In the genomic region with DNA sequence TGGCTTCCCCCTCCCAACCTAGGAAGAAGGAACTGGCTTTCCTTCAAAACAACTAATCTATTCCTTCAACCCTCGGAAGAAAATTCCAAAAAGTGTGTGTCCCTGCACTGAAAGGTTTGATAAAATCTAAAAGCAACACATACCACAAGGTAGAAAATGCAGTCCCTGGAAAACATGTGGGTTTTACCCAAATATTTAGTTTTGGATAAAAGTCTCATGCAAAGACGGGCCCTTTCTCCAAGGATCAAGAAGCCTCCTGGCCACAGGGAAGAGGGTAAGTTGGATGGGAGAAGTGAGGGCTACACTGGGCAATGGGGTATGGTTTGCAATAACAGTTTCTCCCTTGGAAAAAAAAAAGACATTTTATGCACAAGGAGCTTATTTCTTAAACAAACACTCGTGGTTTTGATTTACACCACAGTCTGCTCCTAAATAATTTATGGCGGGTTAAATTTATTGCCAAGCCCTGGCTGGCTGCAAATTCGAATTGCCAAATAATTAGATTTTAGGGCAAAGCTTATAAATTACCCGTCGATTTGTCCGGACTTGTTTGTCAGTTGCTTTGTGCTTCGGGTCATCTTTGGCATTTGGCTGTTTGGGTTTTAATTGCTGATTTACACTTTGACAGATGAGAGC, we compare ENCODE assay signal across 1 cellular context.
TF ChIP-seq lines count a peak whose summit lies in the region.

No MANE protein-coding gene starts in this region.

TF ChIP-seq in HEK293, 187 proteins besides CTCF, POLR2A, EP300 and RAD21 (continued from another document and continues in another):
- TF ChIP-seq, protein P1, sequence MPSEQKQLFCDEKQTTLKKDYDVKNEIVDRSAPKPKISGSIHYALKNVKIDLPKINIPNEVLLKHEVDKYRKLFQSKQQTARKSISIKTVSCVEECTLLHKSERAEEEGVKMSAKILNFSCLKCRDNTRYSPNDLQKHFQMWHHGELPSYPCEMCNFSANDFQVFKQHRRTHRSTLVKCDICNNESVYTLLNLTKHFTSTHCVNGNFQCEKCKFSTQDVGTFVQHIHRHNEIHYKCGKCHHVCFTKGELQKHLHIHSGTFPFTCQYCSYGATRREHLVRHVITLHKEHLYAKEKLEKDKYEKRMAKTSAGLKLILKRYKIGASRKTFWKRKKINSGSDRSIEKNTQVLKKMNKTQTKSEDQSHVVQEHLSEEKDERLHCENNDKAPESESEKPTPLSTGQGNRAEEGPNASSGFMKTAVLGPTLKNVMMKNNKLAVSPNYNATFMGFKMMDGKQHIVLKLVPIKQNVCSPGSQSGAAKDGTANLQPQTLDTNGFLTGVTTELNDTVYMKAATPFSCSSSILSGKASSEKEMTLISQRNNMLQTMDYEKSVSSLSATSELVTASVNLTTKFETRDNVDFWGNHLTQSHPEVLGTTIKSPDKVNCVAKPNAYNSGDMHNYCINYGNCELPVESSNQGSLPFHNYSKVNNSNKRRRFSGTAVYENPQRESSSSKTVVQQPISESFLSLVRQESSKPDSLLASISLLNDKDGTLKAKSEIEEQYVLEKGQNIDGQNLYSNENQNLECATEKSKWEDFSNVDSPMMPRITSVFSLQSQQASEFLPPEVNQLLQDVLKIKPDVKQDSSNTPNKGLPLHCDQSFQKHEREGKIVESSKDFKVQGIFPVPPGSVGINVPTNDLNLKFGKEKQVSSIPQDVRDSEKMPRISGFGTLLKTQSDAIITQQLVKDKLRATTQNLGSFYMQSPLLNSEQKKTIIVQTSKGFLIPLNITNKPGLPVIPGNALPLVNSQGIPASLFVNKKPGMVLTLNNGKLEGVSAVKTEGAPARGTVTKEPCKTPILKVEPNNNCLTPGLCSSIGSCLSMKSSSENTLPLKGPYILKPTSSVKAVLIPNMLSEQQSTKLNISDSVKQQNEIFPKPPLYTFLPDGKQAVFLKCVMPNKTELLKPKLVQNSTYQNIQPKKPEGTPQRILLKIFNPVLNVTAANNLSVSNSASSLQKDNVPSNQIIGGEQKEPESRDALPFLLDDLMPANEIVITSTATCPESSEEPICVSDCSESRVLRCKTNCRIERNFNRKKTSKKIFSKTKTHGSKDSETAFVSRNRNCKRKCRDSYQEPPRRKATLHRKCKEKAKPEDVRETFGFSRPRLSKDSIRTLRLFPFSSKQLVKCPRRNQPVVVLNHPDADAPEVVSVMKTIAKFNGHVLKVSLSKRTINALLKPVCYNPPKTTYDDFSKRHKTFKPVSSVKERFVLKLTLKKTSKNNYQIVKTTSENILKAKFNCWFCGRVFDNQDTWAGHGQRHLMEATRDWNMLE (tag by site-specific recombination; conservative IDR thresholded peaks at IDR 0.05; ENCODE audit: low read depth): 0 out of 2 replicates have a peak, but pooled peaks have one; percentile 16
- TF ChIP-seq WT1 (tag by site-specific recombination; IDR thresholded peaks at IDR 0.05) (peak; percentile 22; the same call in 1 of the 2 replicates), RBAK (tag by site-specific recombination; IDR thresholded peaks at IDR 0.05) (no peak), OSR2 (tag by site-specific recombination; IDR thresholded peaks at IDR 0.05) (peak; percentile 74), ZNF302 (tag by site-specific recombination; IDR thresholded peaks at IDR 0.05; ENCODE audit: low read depth) (no peak), GLI2 (tag by site-specific recombination; IDR thresholded peaks at IDR 0.05; ENCODE audit: borderline replicate concordance, low read depth) (peak; percentile 13; the same call in 1 of the 2 replicates), ZNF843 (tag by site-specific recombination; IDR thresholded peaks at IDR 0.05) (peak; percentile 80), SP7 (tag by site-specific recombination; IDR thresholded peaks at IDR 0.05) (peak; percentile 57), ZNF830 (tag by site-specific recombination; IDR thresholded peaks at IDR 0.05; ENCODE audit: low read depth) (no peak), HOXD13 (CRISPR knock-in tag; IDR thresholded peaks at IDR 0.05; ENCODE audit: borderline replicate concordance) (peak; percentile 32; the same call in 1 of the 2 replicates), ZNF501 (tag by site-specific recombination; IDR thresholded peaks at IDR 0.05) (0 out of 2 replicates have a peak, but pooled peaks have one; percentile 18), ZNF473 (tag by site-specific recombination; IDR thresholded peaks at IDR 0.05) (no peak), ZNF174 (tag by site-specific recombination; IDR thresholded peaks at IDR 0.05) (no peak), GLI4 (tag by site-specific recombination; IDR thresholded peaks at IDR 0.05) (no peak), IKZF3 (tag by site-specific recombination; IDR thresholded peaks at IDR 0.05) (peak; percentile 62), ZNF610 (tag by site-specific recombination; IDR thresholded peaks at IDR 0.05; ENCODE audit: borderline replicate concordance) (no peak), ZNF2 (tag by site-specific recombination; IDR thresholded peaks at IDR 0.05) (no peak), GLIS2 (tag by site-specific recombination; IDR thresholded peaks at IDR 0.05) (no peak), FEZF1 (tag by site-specific recombination; IDR thresholded peaks at IDR 0.05) (peak; percentile 94), HOXC10 (CRISPR knock-in tag; IDR thresholded peaks at IDR 0.05) (no peak), SCRT2 (tag by site-specific recombination; IDR thresholded peaks at IDR 0.05) (no peak), ZNF701 (tag by site-specific recombination; IDR thresholded peaks at IDR 0.05) (no peak), ZNF112 (tag by site-specific recombination; IDR thresholded peaks at IDR 0.05) (no peak)
- TF ChIP-seq, protein P2, sequence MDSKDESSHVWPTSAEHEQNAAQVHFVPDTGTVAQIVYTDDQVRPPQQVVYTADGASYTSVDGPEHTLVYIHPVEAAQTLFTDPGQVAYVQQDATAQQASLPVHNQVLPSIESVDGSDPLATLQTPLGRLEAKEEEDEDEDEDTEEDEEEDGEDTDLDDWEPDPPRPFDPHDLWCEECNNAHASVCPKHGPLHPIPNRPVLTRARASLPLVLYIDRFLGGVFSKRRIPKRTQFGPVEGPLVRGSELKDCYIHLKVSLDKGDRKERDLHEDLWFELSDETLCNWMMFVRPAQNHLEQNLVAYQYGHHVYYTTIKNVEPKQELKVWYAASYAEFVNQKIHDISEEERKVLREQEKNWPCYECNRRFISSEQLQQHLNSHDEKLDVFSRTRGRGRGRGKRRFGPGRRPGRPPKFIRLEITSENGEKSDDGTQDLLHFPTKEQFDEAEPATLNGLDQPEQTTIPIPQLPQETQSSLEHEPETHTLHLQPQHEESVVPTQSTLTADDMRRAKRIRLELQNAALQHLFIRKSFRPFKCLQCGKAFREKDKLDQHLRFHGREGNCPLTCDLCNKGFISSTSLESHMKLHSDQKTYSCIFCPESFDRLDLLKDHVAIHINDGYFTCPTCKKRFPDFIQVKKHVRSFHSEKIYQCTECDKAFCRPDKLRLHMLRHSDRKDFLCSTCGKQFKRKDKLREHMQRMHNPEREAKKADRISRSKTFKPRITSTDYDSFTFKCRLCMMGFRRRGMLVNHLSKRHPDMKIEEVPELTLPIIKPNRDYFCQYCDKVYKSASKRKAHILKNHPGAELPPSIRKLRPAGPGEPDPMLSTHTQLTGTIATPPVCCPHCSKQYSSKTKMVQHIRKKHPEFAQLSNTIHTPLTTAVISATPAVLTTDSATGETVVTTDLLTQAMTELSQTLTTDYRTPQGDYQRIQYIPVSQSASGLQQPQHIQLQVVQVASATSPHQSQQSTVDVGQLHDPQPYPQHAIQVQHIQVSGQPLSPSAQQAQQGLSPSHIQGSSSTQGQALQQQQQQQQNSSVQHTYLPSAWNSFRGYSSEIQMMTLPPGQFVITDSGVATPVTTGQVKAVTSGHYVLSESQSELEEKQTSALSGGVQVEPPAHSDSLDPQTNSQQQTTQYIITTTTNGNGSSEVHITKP (tag by site-specific recombination; IDR thresholded peaks at IDR 0.05): no peak
- TF ChIP-seq, protein P3, sequence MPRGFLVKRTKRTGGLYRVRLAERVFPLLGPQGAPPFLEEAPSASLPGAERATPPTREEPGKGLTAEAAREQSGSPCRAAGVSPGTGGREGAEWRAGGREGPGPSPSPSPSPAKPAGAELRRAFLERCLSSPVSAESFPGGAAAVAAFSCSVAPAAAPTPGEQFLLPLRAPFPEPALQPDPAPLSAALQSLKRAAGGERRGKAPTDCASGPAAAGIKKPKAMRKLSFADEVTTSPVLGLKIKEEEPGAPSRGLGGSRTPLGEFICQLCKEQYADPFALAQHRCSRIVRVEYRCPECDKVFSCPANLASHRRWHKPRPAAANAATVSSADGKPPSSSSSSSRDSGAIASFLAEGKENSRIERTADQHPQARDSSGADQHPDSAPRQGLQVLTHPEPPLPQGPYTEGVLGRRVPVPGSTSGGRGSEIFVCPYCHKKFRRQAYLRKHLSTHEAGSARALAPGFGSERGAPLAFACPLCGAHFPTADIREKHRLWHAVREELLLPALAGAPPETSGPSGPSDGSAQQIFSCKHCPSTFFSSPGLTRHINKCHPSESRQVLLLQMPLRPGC (tag by site-specific recombination; IDR thresholded peaks at IDR 0.05): no peak
- TF ChIP-seq, protein P4, sequence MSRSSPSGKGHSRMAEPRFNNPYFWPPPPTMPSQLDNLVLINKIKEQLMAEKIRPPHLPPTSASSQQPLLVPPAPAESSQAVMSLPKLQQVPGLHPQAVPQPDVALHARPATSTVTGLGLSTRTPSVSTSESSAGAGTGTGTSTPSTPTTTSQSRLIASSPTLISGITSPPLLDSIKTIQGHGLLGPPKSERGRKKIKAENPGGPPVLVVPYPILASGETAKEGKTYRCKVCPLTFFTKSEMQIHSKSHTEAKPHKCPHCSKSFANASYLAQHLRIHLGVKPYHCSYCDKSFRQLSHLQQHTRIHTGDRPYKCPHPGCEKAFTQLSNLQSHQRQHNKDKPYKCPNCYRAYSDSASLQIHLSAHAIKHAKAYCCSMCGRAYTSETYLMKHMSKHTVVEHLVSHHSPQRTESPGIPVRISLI (tag by site-specific recombination; IDR thresholded peaks at IDR 0.05): 0 out of 2 replicates have a peak, but pooled peaks have one; percentile 38
- TF ChIP-seq, protein P5, sequence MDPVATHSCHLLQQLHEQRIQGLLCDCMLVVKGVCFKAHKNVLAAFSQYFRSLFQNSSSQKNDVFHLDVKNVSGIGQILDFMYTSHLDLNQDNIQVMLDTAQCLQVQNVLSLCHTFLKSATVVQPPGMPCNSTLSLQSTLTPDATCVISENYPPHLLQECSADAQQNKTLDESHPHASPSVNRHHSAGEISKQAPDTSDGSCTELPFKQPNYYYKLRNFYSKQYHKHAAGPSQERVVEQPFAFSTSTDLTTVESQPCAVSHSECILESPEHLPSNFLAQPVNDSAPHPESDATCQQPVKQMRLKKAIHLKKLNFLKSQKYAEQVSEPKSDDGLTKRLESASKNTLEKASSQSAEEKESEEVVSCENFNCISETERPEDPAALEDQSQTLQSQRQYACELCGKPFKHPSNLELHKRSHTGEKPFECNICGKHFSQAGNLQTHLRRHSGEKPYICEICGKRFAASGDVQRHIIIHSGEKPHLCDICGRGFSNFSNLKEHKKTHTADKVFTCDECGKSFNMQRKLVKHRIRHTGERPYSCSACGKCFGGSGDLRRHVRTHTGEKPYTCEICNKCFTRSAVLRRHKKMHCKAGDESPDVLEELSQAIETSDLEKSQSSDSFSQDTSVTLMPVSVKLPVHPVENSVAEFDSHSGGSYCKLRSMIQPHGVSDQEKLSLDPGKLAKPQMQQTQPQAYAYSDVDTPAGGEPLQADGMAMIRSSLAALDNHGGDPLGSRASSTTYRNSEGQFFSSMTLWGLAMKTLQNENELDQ (tag by site-specific recombination; IDR thresholded peaks at IDR 0.05; ENCODE audit: low read depth): no peak
- TF ChIP-seq, protein P6, sequence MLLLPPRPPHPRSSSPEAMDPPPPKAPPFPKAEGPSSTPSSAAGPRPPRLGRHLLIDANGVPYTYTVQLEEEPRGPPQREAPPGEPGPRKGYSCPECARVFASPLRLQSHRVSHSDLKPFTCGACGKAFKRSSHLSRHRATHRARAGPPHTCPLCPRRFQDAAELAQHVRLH (tag by site-specific recombination; IDR thresholded peaks at IDR 0.05): peak; percentile 41; the same call in 1 of the 2 replicates
- TF ChIP-seq, protein P7, sequence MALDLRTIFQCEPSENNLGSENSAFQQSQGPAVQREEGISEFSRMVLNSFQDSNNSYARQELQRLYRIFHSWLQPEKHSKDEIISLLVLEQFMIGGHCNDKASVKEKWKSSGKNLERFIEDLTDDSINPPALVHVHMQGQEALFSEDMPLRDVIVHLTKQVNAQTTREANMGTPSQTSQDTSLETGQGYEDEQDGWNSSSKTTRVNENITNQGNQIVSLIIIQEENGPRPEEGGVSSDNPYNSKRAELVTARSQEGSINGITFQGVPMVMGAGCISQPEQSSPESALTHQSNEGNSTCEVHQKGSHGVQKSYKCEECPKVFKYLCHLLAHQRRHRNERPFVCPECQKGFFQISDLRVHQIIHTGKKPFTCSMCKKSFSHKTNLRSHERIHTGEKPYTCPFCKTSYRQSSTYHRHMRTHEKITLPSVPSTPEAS (tag by site-specific recombination; IDR thresholded peaks at IDR 0.05): no peak
- TF ChIP-seq, protein P8, sequence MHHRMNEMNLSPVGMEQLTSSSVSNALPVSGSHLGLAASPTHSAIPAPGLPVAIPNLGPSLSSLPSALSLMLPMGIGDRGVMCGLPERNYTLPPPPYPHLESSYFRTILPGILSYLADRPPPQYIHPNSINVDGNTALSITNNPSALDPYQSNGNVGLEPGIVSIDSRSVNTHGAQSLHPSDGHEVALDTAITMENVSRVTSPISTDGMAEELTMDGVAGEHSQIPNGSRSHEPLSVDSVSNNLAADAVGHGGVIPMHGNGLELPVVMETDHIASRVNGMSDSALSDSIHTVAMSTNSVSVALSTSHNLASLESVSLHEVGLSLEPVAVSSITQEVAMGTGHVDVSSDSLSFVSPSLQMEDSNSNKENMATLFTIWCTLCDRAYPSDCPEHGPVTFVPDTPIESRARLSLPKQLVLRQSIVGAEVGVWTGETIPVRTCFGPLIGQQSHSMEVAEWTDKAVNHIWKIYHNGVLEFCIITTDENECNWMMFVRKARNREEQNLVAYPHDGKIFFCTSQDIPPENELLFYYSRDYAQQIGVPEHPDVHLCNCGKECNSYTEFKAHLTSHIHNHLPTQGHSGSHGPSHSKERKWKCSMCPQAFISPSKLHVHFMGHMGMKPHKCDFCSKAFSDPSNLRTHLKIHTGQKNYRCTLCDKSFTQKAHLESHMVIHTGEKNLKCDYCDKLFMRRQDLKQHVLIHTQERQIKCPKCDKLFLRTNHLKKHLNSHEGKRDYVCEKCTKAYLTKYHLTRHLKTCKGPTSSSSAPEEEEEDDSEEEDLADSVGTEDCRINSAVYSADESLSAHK (tag by site-specific recombination; IDR thresholded peaks at IDR 0.05): peak; percentile 89
- TF ChIP-seq, protein P9, sequence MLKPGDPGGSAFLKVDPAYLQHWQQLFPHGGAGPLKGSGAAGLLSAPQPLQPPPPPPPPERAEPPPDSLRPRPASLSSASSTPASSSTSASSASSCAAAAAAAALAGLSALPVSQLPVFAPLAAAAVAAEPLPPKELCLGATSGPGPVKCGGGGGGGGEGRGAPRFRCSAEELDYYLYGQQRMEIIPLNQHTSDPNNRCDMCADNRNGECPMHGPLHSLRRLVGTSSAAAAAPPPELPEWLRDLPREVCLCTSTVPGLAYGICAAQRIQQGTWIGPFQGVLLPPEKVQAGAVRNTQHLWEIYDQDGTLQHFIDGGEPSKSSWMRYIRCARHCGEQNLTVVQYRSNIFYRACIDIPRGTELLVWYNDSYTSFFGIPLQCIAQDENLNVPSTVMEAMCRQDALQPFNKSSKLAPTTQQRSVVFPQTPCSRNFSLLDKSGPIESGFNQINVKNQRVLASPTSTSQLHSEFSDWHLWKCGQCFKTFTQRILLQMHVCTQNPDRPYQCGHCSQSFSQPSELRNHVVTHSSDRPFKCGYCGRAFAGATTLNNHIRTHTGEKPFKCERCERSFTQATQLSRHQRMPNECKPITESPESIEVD (tag by site-specific recombination; IDR thresholded peaks at IDR 0.05): peak; percentile 92
